In the genomic region with DNA sequence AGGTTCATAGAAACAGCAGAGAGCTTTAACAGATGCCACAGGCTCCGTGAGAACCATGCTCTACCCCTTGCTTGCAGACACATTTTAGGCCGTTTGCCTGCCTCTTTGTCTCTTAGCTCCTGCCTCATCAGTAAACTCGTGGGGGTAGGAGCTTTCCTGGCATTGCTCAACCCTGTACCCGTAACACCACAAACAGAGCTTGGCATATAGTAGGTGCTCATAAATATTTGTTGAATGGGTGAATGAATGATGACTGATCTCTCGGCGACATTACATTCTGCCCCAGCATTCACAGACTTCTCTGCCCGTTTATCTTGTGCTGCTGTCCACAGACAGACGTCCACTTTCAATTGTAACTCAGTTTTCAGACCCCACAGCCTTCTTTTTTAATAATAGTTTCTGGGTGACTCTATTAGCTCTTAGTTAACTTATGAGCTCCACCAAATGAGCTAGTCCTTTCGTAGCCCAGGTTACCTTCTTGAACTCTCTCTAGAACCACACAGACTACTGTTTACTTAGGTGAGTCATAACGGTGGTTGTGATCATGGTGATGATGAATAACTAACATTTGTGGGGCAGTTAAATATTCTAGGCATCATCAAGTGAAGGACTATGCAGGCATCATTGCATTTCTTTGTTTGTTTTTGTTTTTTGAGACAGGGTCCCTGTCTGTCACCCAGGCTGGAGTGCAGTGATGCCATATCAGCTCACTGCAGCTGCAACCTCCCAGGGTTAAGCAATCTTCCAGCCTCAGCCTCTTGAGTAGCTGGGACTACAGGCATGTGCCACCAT, we compare ENCODE assay signal across 8 cellular contexts.
DNase-seq lines count a peak whose midpoint lies in the region; ATAC-seq and TF ChIP-seq lines count a peak whose summit lies in the region.

No MANE protein-coding gene starts in this region.

- no peaks in the 10 kb centered on the region for H4K20me1 ChIP-seq in osteoblast (ENCODE audit: insufficient read depth, low read length)

- H3K4me3 Mint-ChIP-seq in activated T-helper 17 cell treated with anti-CD3 and anti-CD28 coated beads, Interleukin-2, amount 50 U/mL, for 72 hours: no peak overlapping the region

- H3K9me3 Mint-ChIP-seq in activated T-helper 17 cell treated with anti-CD3 and anti-CD28 coated beads, Interleukin-2, amount 50 U/mL, for 72 hours: no peaks in the 10 kb centered on the region

- no peaks in the 10 kb centered on the region for H3K36me3 ChIP-seq in osteoblast (ENCODE audit: insufficient read depth, low read length)

- TF ChIP-seq CTCF in osteoblast (IDR thresholded peaks at IDR 0.05; ENCODE audit: extremely low read depth, low read depth, low read length) (no peak), GM10248 (IDR thresholded peaks at IDR 0.05; ENCODE audit: control extremely low read depth, extremely low read depth, low read depth, missing control alignments) (no peak)

- peak overlapping the region; percentile 61 for H3K27ac ChIP-seq in osteoblast (ENCODE audit: low read depth, low read length)

- CTCF ChIA-PET in GM10248 (lab: Yijun Ruan, JAX): interaction anchor here (0.9 kb wide), 1 partner anchor 43 kb away, joined by 3 read pairs; no protein-coding TSS in a partner anchor

- peak; percentile 70 for ATAC-seq in GM19025 (IDR thresholded peaks at IDR 0.05; ENCODE audit: low read depth, unreplicated experiment)
- peak; percentile 86 for ATAC-seq in HG03280 (IDR thresholded peaks at IDR 0.05; ENCODE audit: unreplicated experiment)
- peak; percentile 78 for ATAC-seq in activated T-helper 17 cell treated with anti-CD3 and anti-CD28 coated beads, Interleukin-2, amount 50 U/mL, for 72 hours (replicated peaks)
- no peak for ATAC-seq in GM21528 (IDR thresholded peaks at IDR 0.05; ENCODE audit: low FRiP score, unreplicated experiment)

- H3K4me1 Mint-ChIP-seq in activated T-helper 17 cell treated with anti-CD3 and anti-CD28 coated beads, Interleukin-2, amount 50 U/mL, for 72 hours: no peaks in the 10 kb centered on the region

- no peaks in the 10 kb centered on the region for H3K9me3 ChIP-seq in osteoblast (ENCODE audit: low read depth, low read length)

- no peak overlapping the region for H3K27ac Mint-ChIP-seq in activated T-helper 17 cell treated with anti-CD3 and anti-CD28 coated beads, Interleukin-2, amount 50 U/mL, for 72 hours

- peaks cover 14% of the 10 kb centered on the region for H3K27me3 Mint-ChIP-seq in activated T-helper 17 cell treated with anti-CD3 and anti-CD28 coated beads, Interleukin-2, amount 50 U/mL, for 72 hours

- H2AFZ ChIP-seq in osteoblast (ENCODE audit: low read length): no peak overlapping the region

- H3K4me3 ChIP-seq in osteoblast (ENCODE audit: insufficient read depth, low read length): no peak overlapping the region

- H3K4me1 ChIP-seq in osteoblast (ENCODE audit: insufficient read depth, low read length): peaks cover 38% of the 10 kb centered on the region

- DNase-seq in osteoblast (ENCODE audit: insufficient read length, low spot score, missing footprints) (peak; percentile 90), GM10248 (ENCODE audit: extremely low spot score) (no peak), superior temporal gyrus (ENCODE audit: extremely low spot score) (no peak)
- no peak for DNase-seq in activated T-cell treated with anti-CD3 and anti-CD28 coated beads, Interleukin-2, amount 50 U/mL, for 48 hours

- POLR2A ChIA-PET in GM10248 (lab: Yijun Ruan, JAX): no interaction called here

- H3K79me2 ChIP-seq in osteoblast (ENCODE audit: insufficient read depth, low read length): no peaks in the 10 kb centered on the region

- H3K4me2 ChIP-seq in osteoblast (ENCODE audit: insufficient read depth, low read length): peak overlapping the region; percentile 15

- H3K36me3 Mint-ChIP-seq in activated T-helper 17 cell treated with anti-CD3 and anti-CD28 coated beads, Interleukin-2, amount 50 U/mL, for 72 hours (ENCODE audit: low read depth): no peaks in the 10 kb centered on the region

- H3K27me3 ChIP-seq in osteoblast (ENCODE audit: insufficient read depth, low read length): no peaks in the 10 kb centered on the region
